Comparison of ENCODE assay signal across 22 cellular contexts in the genomic region with DNA sequence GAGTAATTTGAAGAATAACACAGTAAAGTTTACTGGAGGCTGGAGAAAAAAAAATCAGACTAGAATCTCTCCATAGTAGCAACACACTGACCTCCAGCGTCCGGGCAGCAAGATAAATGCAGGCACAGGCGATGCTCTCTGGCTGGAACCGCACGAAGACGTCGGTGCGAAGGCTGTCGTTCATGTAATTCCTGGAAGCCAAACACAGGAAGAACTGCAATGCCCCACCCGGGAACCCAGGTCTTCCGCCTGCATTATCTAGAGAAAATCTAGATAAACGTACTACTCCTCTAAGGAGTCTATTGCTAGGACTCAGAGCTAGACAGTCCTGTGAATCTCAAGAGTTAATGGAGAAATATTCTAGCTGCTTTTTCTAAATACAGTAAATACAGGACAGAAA. TPM values are rescaled to one million over a fixed set of nuclear protein-coding genes. Genes with fewer than 3 reads are reported as not detected.
DNase-seq lines count a peak whose midpoint lies in the region; ATAC-seq, FAIRE-seq and TF ChIP-seq lines count a peak whose summit lies in the region.
"Had no signal": no experiment of that assay in that cellular context is flagged by ENCODE, and none has a peak within 500 bp of the region (broad histone marks: within the 10 kb centered on the region; RNA-seq: fewer than 3 reads in every experiment).

No MANE protein-coding gene starts in this region.

- in situ Hi-C loops in HepG2 (cut with HindIII; ENCODE audit: extremely low pct_ligation_motif_present, low pct_unique_long_range_greater_than_20kb): no loop called here

- no peaks in the 10 kb centered on the region for H3K27me3 Mint-ChIP-seq in MCF 10A (ENCODE audit: insufficient read depth, unreplicated experiment)

- TF ChIP-seq EP300 in HepG2 (IDR thresholded peaks at IDR 0.05; ENCODE audit: low read depth in 2 of 2, low read length in 2 of 2) (no peak), HepG2 (CRISPR knock-in tag; IDR thresholded peaks at IDR 0.05; ENCODE audit: borderline replicate concordance) (no peak)

- no peak overlapping the region for H3K27ac Mint-ChIP-seq in MCF 10A (ENCODE audit: low read depth, unreplicated experiment)
- H3K27ac Mint-ChIP-seq: CD8-positive, alpha-beta T cell; H9 had no signal

- no peaks in the 10 kb centered on the region for H3K4me1 ChIP-seq in breast epithelium
- no peaks in the 10 kb centered on the region for H3K4me1 ChIP-seq in HepG2 (ENCODE audit: insufficient read depth, low read length)
- H3K4me1 ChIP-seq in right lobe of liver: no peaks in the 10 kb centered on the region
- H3K4me1 ChIP-seq in kidney (ENCODE audit: control insufficient read depth in 1 of 2, insufficient read depth in 1 of 2, low read depth in 1 of 2, low read length in 2 of 2): peaks cover 0 to 2% of the 10 kb centered on the region in 2 donors

- H3K27ac ChIP-seq in breast epithelium (no peak overlapping the region), HepG2 (ENCODE audit: extremely low read length, insufficient read depth, low read length) (no peak overlapping the region), right lobe of liver (no peak overlapping the region), kidney (ENCODE audit: low read depth in 2 of 2, low read length in 2 of 2) (no peak overlapping the region)
- H3K27ac ChIP-seq: 22Rv1 had no signal

- POLR2A ChIA-PET in MCF 10A (lab: Yijun Ruan, JAX): interaction anchor here (0.8 to 3.2 kb wide), 2 partner anchors 15 to 17 kb away, joined by 3 to 21 read pairs; partner anchors contain the start of gene AURKAIP1
- POLR2A ChIA-PET in HepG2 (lab: Yijun Ruan, JAX): interaction anchor here (6.1 kb wide), 1 partner anchor 10 kb away, joined by 43 read pairs; the partner anchor contains the start of gene CCNL2

- no peak overlapping the region for H3K4me2 ChIP-seq in HepG2 (ENCODE audit: low read depth, low read length)

- H3K36me3 ChIP-seq in breast epithelium: peaks cover 36% of the 10 kb centered on the region
- H3K36me3 ChIP-seq in HepG2 (replicated peaks in 1 of 2; ENCODE audit: control insufficient read depth in 1 of 2, insufficient read depth in 2 of 2, low read length in 2 of 2): peaks cover 40 to 96% of the 10 kb centered on the region in 2 experiments
- peaks cover 29 to 99% (median 70%) of the 10 kb centered on the region in 4 donors for H3K36me3 ChIP-seq in right lobe of liver
- H3K36me3 ChIP-seq in kidney (ENCODE audit: control insufficient read depth in 1 of 2, insufficient read depth in 2 of 2, low read length in 2 of 2): peaks cover 56 to 78% of the 10 kb centered on the region in 2 donors

- DNase-seq in MCF 10A (ENCODE audit: unreplicated experiment) (no peak), breast epithelium (ENCODE audit: low spot score in 2 of 2) (no peak), HepG2 (ENCODE audit: low spot score) (no peak), right lobe of liver (no peak), kidney (peak; percentile 31), anterior cingulate cortex (lab: John Stamatoyannopoulos, UW) (no peak)
- no peak for DNase-seq in activated CD4-positive, alpha-beta T cell treated with anti-CD3 and anti-CD28 coated beads, Interleukin-2, amount 50 U/mL, for 1 hour
- DNase-seq: CD8-positive, alpha-beta T cell; COR-L47; DMS153; DMS79 treated with DMSO at 0.1 percent for 48 hours; EL; GOT3; H9 had no signal

- H3K36me3 Mint-ChIP-seq in MCF 10A (ENCODE audit: insufficient read depth, unreplicated experiment): peaks cover 100% of the 10 kb centered on the region

- no peak for TF ChIP-seq RAD21 in HepG2 (CRISPR knock-in tag; IDR thresholded peaks at IDR 0.05)

- CTCF ChIA-PET in MCF 10A (lab: Yijun Ruan, JAX): interaction anchor here (0.5 to 1.6 kb wide), 4 partner anchors 8 to 264 kb away, joined by 3 to 5 read pairs (median 5); partner anchors contain the start of gene CCNL2
- CTCF ChIA-PET in HepG2 (lab: Yijun Ruan, JAX; ENCODE audit: low intra/inter-chr PET ratio, low total read pairs): no interaction called here

- no peaks in the 10 kb centered on the region for H3K4me1 Mint-ChIP-seq in MCF 10A (ENCODE audit: insufficient read depth, unreplicated experiment)
- H3K4me1 Mint-ChIP-seq: H9 had no signal

- H3K27me3 ChIP-seq in breast epithelium (no peaks in the 10 kb centered on the region), HepG2 (ENCODE audit: control insufficient read depth in 1 of 2, insufficient read depth in 2 of 2, low read length in 2 of 2) (no peaks in the 10 kb centered on the region), right lobe of liver (no peaks in the 10 kb centered on the region)

- TF ChIP-seq POLR2A in breast epithelium (IDR thresholded peaks at IDR 0.05): no peak
- TF ChIP-seq POLR2A in HepG2 (IDR thresholded peaks at IDR 0.05; ENCODE audit: insufficient read depth in 1 of 2, low read depth in 2 of 2, low read length in 2 of 2): no peak
- no peak for TF ChIP-seq POLR2A in right lobe of liver (IDR thresholded peaks at IDR 0.05)

- H2AFZ ChIP-seq in HepG2 (ENCODE audit: low read length): no peak overlapping the region

- H3K9me3 ChIP-seq in breast epithelium (no peaks in the 10 kb centered on the region), HepG2 (ENCODE audit: low read length) (no peaks in the 10 kb centered on the region), right lobe of liver (no peaks in the 10 kb centered on the region), kidney (ENCODE audit: control insufficient read depth in 1 of 2, low read length in 2 of 2) (no peaks in the 10 kb centered on the region)

- H3K4me3 ChIP-seq in breast epithelium: no peak overlapping the region
- H3K4me3 ChIP-seq in HepG2 (replicated peaks in 1 of 3; ENCODE audit: insufficient read depth in 1 of 3, low read depth in 2 of 3, low read length in 3 of 3): no peak overlapping the region
- no peak overlapping the region for H3K4me3 ChIP-seq in right lobe of liver
- H3K4me3 ChIP-seq in kidney (ENCODE audit: low read length in 2 of 2): no peak overlapping the region

- FAIRE-seq in HepG2 (lab: Jason Lieb, UNC): no peak
- no peak for FAIRE-seq in kidney (lab: Jason Lieb, UNC)
- FAIRE-seq: D721Med, G401.6, GM12891 had no signal

- no peaks in the 10 kb centered on the region; the same call in 1 of the 2 replicates for H4K20me1 ChIP-seq in HepG2 (ENCODE audit: insufficient read depth, low read length)

- no peaks in the 10 kb centered on the region for H3K9me3 Mint-ChIP-seq in MCF 10A (ENCODE audit: unreplicated experiment)
- H3K9me3 Mint-ChIP-seq: CD8-positive, alpha-beta T cell; H9 had no signal

- peaks cover 15% of the 10 kb centered on the region for H3K79me2 ChIP-seq in HepG2 (ENCODE audit: insufficient read depth, low read length)

- BruUV-seq in MCF 10A (replicated peaks; lab: Mats Ljungman, UMichigan): TSS peak; percentile 12
- TSS peak; percentile 29 for BruUV-seq in HepG2 (replicated peaks; lab: Mats Ljungman, UMichigan)

- intact Hi-C loops in MCF 10A (cut with micrococcal nuclease): no loop called here
- intact Hi-C loops in breast epithelium (cut with DNase I; ENCODE audit: low total_unique reads): no loop called here
- intact Hi-C loops in HepG2 (cut with micrococcal nuclease; ENCODE audit: unreplicated experiment): no loop called here
- intact Hi-C loops in right lobe of liver (cut with DNase I): no loop called here
- intact Hi-C loops in kidney (cut with DNase I): no loop called here

- ATAC-seq in HepG2 (no peak), right lobe of liver (no peak), HG02938 (IDR thresholded peaks at IDR 0.05; ENCODE audit: unreplicated experiment) (no peak)
- ATAC-seq: CD8-positive, alpha-beta T cell had no signal

- no peak overlapping the region for H3K4me3 Mint-ChIP-seq in MCF 10A (ENCODE audit: unreplicated experiment)
- H3K4me3 Mint-ChIP-seq: CD14-positive monocyte; CD8-positive, alpha-beta T cell; H9 had no signal

- TF ChIP-seq CTCF in MCF 10A (IDR thresholded peaks at IDR 0.05; ENCODE audit: unreplicated experiment) (no peak), breast epithelium (IDR thresholded peaks at IDR 0.05) (no peak), HepG2 (CRISPR knock-in tag; IDR thresholded peaks at IDR 0.05) (no peak), right lobe of liver (IDR thresholded peaks at IDR 0.05) (no peak), kidney (IDR thresholded peaks at IDR 0.05; ENCODE audit: borderline replicate concordance, extremely low read depth, insufficient read depth) (no peak)

- H3K9ac ChIP-seq in HepG2 (ENCODE audit: insufficient read depth, low read depth, low read length): no peak overlapping the region
- no peak overlapping the region for H3K9ac ChIP-seq in kidney (ENCODE audit: low read length in 2 of 2)

- WGBS in HepG2 (ENCODE audit: low lambda C conversion rate): 98% methylated on average over 12 of the region's 12 CpGs
- WGBS in right lobe of liver (ENCODE audit: insufficient coverage, low coverage, low lambda C conversion rate, missing lambda C conversion rate): 94% methylated on average over 11 of the region's 12 CpGs

RNA-seq across cellular contexts. Expression of gene CCNL2, which starts 8.5 kb away (rescaled TPM):
- total RNA-seq in MCF 10A (2022): 230 and 248 TPM in 2 replicates
- total RNA-seq in breast epithelium: 100 to 1,000 TPM; 170 to 325 (median 285) TPM
- 19.6 and 105 TPM in 2 replicates for total RNA-seq in HepG2 (2016; rRNA removed; fragmentation: Illumina TruSeq; extraction: Trizol)
- total RNA-seq in HepG2 (2016; cell fraction: cytosol; rRNA removed; fragmentation: Illumina TruSeq; extraction: Trizol; ENCODE audit: low read depth): 23.1 and 23.2 TPM in 2 replicates
- 18.4 and 112 TPM in 2 replicates for total RNA-seq in HepG2 (2016; cell fraction: insoluble cytoplasmic fraction; rRNA removed; fragmentation: Illumina TruSeq; extraction: Trizol)
- 21.7 and 25.3 TPM in 2 replicates for total RNA-seq in HepG2 (2016; cell fraction: membrane; rRNA removed; fragmentation: Illumina TruSeq; extraction: Trizol)
- total RNA-seq in HepG2 (2016; cell fraction: nucleus; rRNA removed; fragmentation: Illumina TruSeq; extraction: Trizol): 252 and 278 TPM in 2 replicates
- 340 and 452 TPM in 2 replicates for polyA plus RNA-seq in HepG2 (2011; rRNA removed)
- 47.9 and 55.8 TPM in 2 replicates for polyA plus RNA-seq in HepG2 (2011; cell fraction: cytosol; rRNA removed)
- polyA plus RNA-seq in HepG2 (2011; cell fraction: nucleus; rRNA removed): 3,874 and 4,178 TPM in 2 replicates
- polyA plus RNA-seq in HepG2 (2012): 208 and 270 TPM in 2 replicates
- polyA plus RNA-seq in HepG2 (2016; cell fraction: cytosol; fragmentation: Illumina TruSeq; extraction: Trizol; ENCODE audit: low read depth): 4.2 TPM in 2 replicates
- polyA plus RNA-seq in HepG2 (2016; cell fraction: insoluble cytoplasmic fraction; fragmentation: Illumina TruSeq; extraction: Trizol; ENCODE audit: low read depth): 20.7 and 27.8 TPM in 2 replicates
- 9.4 TPM in 2 replicates for polyA plus RNA-seq in HepG2 (2016; cell fraction: membrane; fragmentation: Illumina TruSeq; extraction: Trizol; ENCODE audit: low read depth)
- 821 and 868 TPM in 2 replicates for polyA plus RNA-seq in HepG2 (2016; cell fraction: nucleus; fragmentation: Illumina TruSeq; extraction: Trizol; ENCODE audit: insufficient read depth, low read depth)
- 74.3 and 99.2 TPM in 2 replicates for polyA minus RNA-seq in HepG2 (2011; rRNA and poly(A)+ RNA removed; ENCODE audit: low replicate concordance)
- polyA minus RNA-seq in HepG2 (2011; cell fraction: cytosol; rRNA and poly(A)+ RNA removed): 17.2 and 18.4 TPM in 2 replicates
- polyA minus RNA-seq in HepG2 (2011; cell fraction: nucleus; rRNA and poly(A)+ RNA removed): 560 and 630 TPM in 2 replicates
- total RNA-seq in right lobe of liver: 100 to 1,000 TPM in 4 of 6 experiments, 10 to 100 TPM in 2; 80.8 to 127 (median 101) TPM
- total RNA-seq in kidney: 199 TPM
- polyA plus RNA-seq in kidney (ENCODE audit: insufficient read depth, low read depth, low replicate concordance): 72.0 TPM

RNA-seq across cellular contexts. Expression of gene AURKAIP1, which starts 15.7 kb away (rescaled TPM):
- total RNA-seq in MCF 10A (2022) (120 and 148 TPM in 2 replicates), breast epithelium (100 to 1,000 TPM in 1 of 3 donors, 10 to 100 TPM in 2; 91.3 to 116 (median 99.6) TPM), HepG2 (2016; rRNA removed; fragmentation: Illumina TruSeq; extraction: Trizol) (161 and 175 TPM in 2 replicates), right lobe of liver (100 to 1,000 TPM in 3 of 6 experiments, 10 to 100 TPM in 3; 70.0 to 140 (median 104) TPM), kidney (111 TPM)
- total RNA-seq in HepG2 (2016; cell fraction: cytosol; rRNA removed; fragmentation: Illumina TruSeq; extraction: Trizol; ENCODE audit: low read depth): 241 and 331 TPM in 2 replicates
- 166 and 180 TPM in 2 replicates for total RNA-seq in HepG2 (2016; cell fraction: insoluble cytoplasmic fraction; rRNA removed; fragmentation: Illumina TruSeq; extraction: Trizol)
- total RNA-seq in HepG2 (2016; cell fraction: membrane; rRNA removed; fragmentation: Illumina TruSeq; extraction: Trizol): 203 and 269 TPM in 2 replicates
- 65.3 and 65.7 TPM in 2 replicates for total RNA-seq in HepG2 (2016; cell fraction: nucleus; rRNA removed; fragmentation: Illumina TruSeq; extraction: Trizol)
- polyA plus RNA-seq in HepG2 (2011; rRNA removed) (64.6 and 69.5 TPM in 2 replicates), kidney (ENCODE audit: insufficient read depth, low read depth, low replicate concordance) (359 TPM)
- 51.1 and 98.6 TPM in 2 replicates for polyA plus RNA-seq in HepG2 (2011; cell fraction: cytosol; rRNA removed)
- polyA plus RNA-seq in HepG2 (2011; cell fraction: nucleus; rRNA removed): 63.9 and 74.1 TPM in 2 replicates
- polyA plus RNA-seq in HepG2 (2012): 48.0 and 50.3 TPM in 2 replicates
- polyA plus RNA-seq in HepG2 (2016; cell fraction: cytosol; fragmentation: Illumina TruSeq; extraction: Trizol; ENCODE audit: low read depth): 247 and 325 TPM in 2 replicates
- polyA plus RNA-seq in HepG2 (2016; cell fraction: insoluble cytoplasmic fraction; fragmentation: Illumina TruSeq; extraction: Trizol; ENCODE audit: low read depth): 159 and 164 TPM in 2 replicates
- 168 and 213 TPM in 2 replicates for polyA plus RNA-seq in HepG2 (2016; cell fraction: membrane; fragmentation: Illumina TruSeq; extraction: Trizol; ENCODE audit: low read depth)
- polyA plus RNA-seq in HepG2 (2016; cell fraction: nucleus; fragmentation: Illumina TruSeq; extraction: Trizol; ENCODE audit: insufficient read depth, low read depth): 120 TPM in 2 replicates
- 15.2 and 21.3 TPM in 2 replicates for polyA minus RNA-seq in HepG2 (2011; rRNA and poly(A)+ RNA removed; ENCODE audit: low replicate concordance)
- 17.7 and 18.0 TPM in 2 replicates for polyA minus RNA-seq in HepG2 (2011; cell fraction: cytosol; rRNA and poly(A)+ RNA removed)
- polyA minus RNA-seq in HepG2 (2011; cell fraction: nucleus; rRNA and poly(A)+ RNA removed): 11.1 and 11.9 TPM in 2 replicates

RNA-seq across cellular contexts. Expression of gene MRPL20, which starts 16.4 kb away (rescaled TPM):
- total RNA-seq in MCF 10A (2022) (131 and 137 TPM in 2 replicates), breast epithelium (100 to 1,000 TPM; 127 to 149 (median 147) TPM), HepG2 (2016; rRNA removed; fragmentation: Illumina TruSeq; extraction: Trizol) (127 and 175 TPM in 2 replicates), right lobe of liver (10 to 100 TPM; 44.1 to 91.2 (median 56.5) TPM), kidney (103 TPM)
- total RNA-seq in HepG2 (2016; cell fraction: cytosol; rRNA removed; fragmentation: Illumina TruSeq; extraction: Trizol; ENCODE audit: low read depth): 95.7 and 120 TPM in 2 replicates
- 134 and 183 TPM in 2 replicates for total RNA-seq in HepG2 (2016; cell fraction: insoluble cytoplasmic fraction; rRNA removed; fragmentation: Illumina TruSeq; extraction: Trizol)
- 123 and 133 TPM in 2 replicates for total RNA-seq in HepG2 (2016; cell fraction: membrane; rRNA removed; fragmentation: Illumina TruSeq; extraction: Trizol)
- 46.7 and 58.9 TPM in 2 replicates for total RNA-seq in HepG2 (2016; cell fraction: nucleus; rRNA removed; fragmentation: Illumina TruSeq; extraction: Trizol)
- polyA plus RNA-seq in HepG2 (2011; rRNA removed) (59.0 and 59.2 TPM in 2 replicates), kidney (ENCODE audit: insufficient read depth, low read depth, low replicate concordance) (221 TPM)
- 66.2 and 67.4 TPM in 2 replicates for polyA plus RNA-seq in HepG2 (2011; cell fraction: cytosol; rRNA removed)
- polyA plus RNA-seq in HepG2 (2011; cell fraction: nucleus; rRNA removed): 66.3 and 68.1 TPM in 2 replicates
- 76.2 and 77.0 TPM in 2 replicates for polyA plus RNA-seq in HepG2 (2012)
- 118 and 143 TPM in 2 replicates for polyA plus RNA-seq in HepG2 (2016; cell fraction: cytosol; fragmentation: Illumina TruSeq; extraction: Trizol; ENCODE audit: low read depth)
- 188 and 207 TPM in 2 replicates for polyA plus RNA-seq in HepG2 (2016; cell fraction: insoluble cytoplasmic fraction; fragmentation: Illumina TruSeq; extraction: Trizol; ENCODE audit: low read depth)
- 122 and 127 TPM in 2 replicates for polyA plus RNA-seq in HepG2 (2016; cell fraction: membrane; fragmentation: Illumina TruSeq; extraction: Trizol; ENCODE audit: low read depth)
- 127 and 138 TPM in 2 replicates for polyA plus RNA-seq in HepG2 (2016; cell fraction: nucleus; fragmentation: Illumina TruSeq; extraction: Trizol; ENCODE audit: insufficient read depth, low read depth)
- 58.2 and 96.6 TPM in 2 replicates for polyA minus RNA-seq in HepG2 (2011; rRNA and poly(A)+ RNA removed; ENCODE audit: low replicate concordance)
- 26.2 and 30.6 TPM in 2 replicates for polyA minus RNA-seq in HepG2 (2011; cell fraction: cytosol; rRNA and poly(A)+ RNA removed)
- 29.2 and 39.5 TPM in 2 replicates for polyA minus RNA-seq in HepG2 (2011; cell fraction: nucleus; rRNA and poly(A)+ RNA removed)

RNA-seq across cellular contexts. Expression of gene ANKRD65, which starts 30.4 kb away (rescaled TPM):
- 0.86 and 1.4 TPM in 2 replicates for total RNA-seq in MCF 10A (2022)
- total RNA-seq in breast epithelium: 10 to 100 TPM; 10.2 to 16.0 (median 12.2) TPM
- 28.3 and 30.1 TPM in 2 replicates for total RNA-seq in HepG2 (2016; rRNA removed; fragmentation: Illumina TruSeq; extraction: Trizol)
- total RNA-seq in HepG2 (2016; cell fraction: cytosol; rRNA removed; fragmentation: Illumina TruSeq; extraction: Trizol; ENCODE audit: low read depth): 5.3 and 5.6 TPM in 2 replicates
- 28.5 and 29.3 TPM in 2 replicates for total RNA-seq in HepG2 (2016; cell fraction: insoluble cytoplasmic fraction; rRNA removed; fragmentation: Illumina TruSeq; extraction: Trizol)
- total RNA-seq in HepG2 (2016; cell fraction: membrane; rRNA removed; fragmentation: Illumina TruSeq; extraction: Trizol): 16.0 and 16.3 TPM in 2 replicates
- total RNA-seq in HepG2 (2016; cell fraction: nucleus; rRNA removed; fragmentation: Illumina TruSeq; extraction: Trizol): 18.0 and 19.5 TPM in 2 replicates
- polyA plus RNA-seq in HepG2 (2011; rRNA removed): 12.1 and 13.2 TPM in 2 replicates
- polyA plus RNA-seq in HepG2 (2011; cell fraction: cytosol; rRNA removed): 13.0 and 16.9 TPM in 2 replicates
- 27.8 and 28.7 TPM in 2 replicates for polyA plus RNA-seq in HepG2 (2011; cell fraction: nucleus; rRNA removed)
- polyA plus RNA-seq in HepG2 (2012): 7.1 and 8.2 TPM in 2 replicates
- 5.0 TPM in 2 replicates for polyA plus RNA-seq in HepG2 (2016; cell fraction: cytosol; fragmentation: Illumina TruSeq; extraction: Trizol; ENCODE audit: low read depth)
- 30.0 and 31.6 TPM in 2 replicates for polyA plus RNA-seq in HepG2 (2016; cell fraction: insoluble cytoplasmic fraction; fragmentation: Illumina TruSeq; extraction: Trizol; ENCODE audit: low read depth)
- polyA plus RNA-seq in HepG2 (2016; cell fraction: membrane; fragmentation: Illumina TruSeq; extraction: Trizol; ENCODE audit: low read depth): 11.4 and 12.1 TPM in 2 replicates
- polyA plus RNA-seq in HepG2 (2016; cell fraction: nucleus; fragmentation: Illumina TruSeq; extraction: Trizol; ENCODE audit: insufficient read depth, low read depth): 45.0 and 48.7 TPM in 2 replicates
- polyA minus RNA-seq in HepG2 (2011; rRNA and poly(A)+ RNA removed; ENCODE audit: low replicate concordance): 9.7 TPM in 1 of 2 replicates, not detected in the other
- polyA minus RNA-seq in HepG2 (2011; cell fraction: cytosol; rRNA and poly(A)+ RNA removed): 5.6 and 6.6 TPM in 2 replicates
- polyA minus RNA-seq in HepG2 (2011; cell fraction: nucleus; rRNA and poly(A)+ RNA removed): 2.6 and 3.6 TPM in 2 replicates
- total RNA-seq in right lobe of liver: under 1 TPM; 0.19 to 0.89 (median 0.35) TPM
- total RNA-seq in kidney: 5.2 TPM
- 7.1 TPM for polyA plus RNA-seq in kidney (ENCODE audit: insufficient read depth, low read depth, low replicate concordance)
- total RNA-seq: A673; CD8-positive, alpha-beta T cell; HT1080 had no signal
- polyA plus RNA-seq: CD14-positive monocyte had no signal

RNA-seq across cellular contexts. Expression of gene MXRA8, which starts 32.3 kb away (rescaled TPM):
- total RNA-seq in MCF 10A (2022): not detected in 2 replicates
- 100 to 1,000 TPM in 1 of 3 donors, 10 to 100 TPM in 2; 93.4 to 308 (median 99.8) TPM for total RNA-seq in breast epithelium
- total RNA-seq in HepG2 (2016; rRNA removed; fragmentation: Illumina TruSeq; extraction: Trizol): 5.4 and 19.8 TPM in 2 replicates
- 4.4 and 6.1 TPM in 2 replicates for total RNA-seq in HepG2 (2016; cell fraction: cytosol; rRNA removed; fragmentation: Illumina TruSeq; extraction: Trizol; ENCODE audit: low read depth)
- 5.2 and 18.5 TPM in 2 replicates for total RNA-seq in HepG2 (2016; cell fraction: insoluble cytoplasmic fraction; rRNA removed; fragmentation: Illumina TruSeq; extraction: Trizol)
- total RNA-seq in HepG2 (2016; cell fraction: membrane; rRNA removed; fragmentation: Illumina TruSeq; extraction: Trizol): 9.0 and 10.5 TPM in 2 replicates
- 15.6 and 22.5 TPM in 2 replicates for total RNA-seq in HepG2 (2016; cell fraction: nucleus; rRNA removed; fragmentation: Illumina TruSeq; extraction: Trizol)
- 44.8 and 71.0 TPM in 2 replicates for polyA plus RNA-seq in HepG2 (2011; rRNA removed)
- 35.7 and 49.1 TPM in 2 replicates for polyA plus RNA-seq in HepG2 (2011; cell fraction: cytosol; rRNA removed)
- polyA plus RNA-seq in HepG2 (2011; cell fraction: nucleus; rRNA removed): 279 and 296 TPM in 2 replicates
- 22.6 and 42.3 TPM in 2 replicates for polyA plus RNA-seq in HepG2 (2012)
- polyA plus RNA-seq in HepG2 (2016; cell fraction: cytosol; fragmentation: Illumina TruSeq; extraction: Trizol; ENCODE audit: low read depth): 4.9 and 5.3 TPM in 2 replicates
- polyA plus RNA-seq in HepG2 (2016; cell fraction: insoluble cytoplasmic fraction; fragmentation: Illumina TruSeq; extraction: Trizol; ENCODE audit: low read depth): 6.0 and 9.7 TPM in 2 replicates
- polyA plus RNA-seq in HepG2 (2016; cell fraction: membrane; fragmentation: Illumina TruSeq; extraction: Trizol; ENCODE audit: low read depth): 10.7 and 11.1 TPM in 2 replicates
- polyA plus RNA-seq in HepG2 (2016; cell fraction: nucleus; fragmentation: Illumina TruSeq; extraction: Trizol; ENCODE audit: insufficient read depth, low read depth): 56.0 and 64.0 TPM in 2 replicates
- polyA minus RNA-seq in HepG2 (2011; rRNA and poly(A)+ RNA removed; ENCODE audit: low replicate concordance): 0.26 and 46.5 TPM in 2 replicates
- 16.7 and 21.9 TPM in 2 replicates for polyA minus RNA-seq in HepG2 (2011; cell fraction: cytosol; rRNA and poly(A)+ RNA removed)
- 11.8 and 16.9 TPM in 2 replicates for polyA minus RNA-seq in HepG2 (2011; cell fraction: nucleus; rRNA and poly(A)+ RNA removed)
- total RNA-seq in right lobe of liver: 10 to 100 TPM in 2 of 6 experiments, 1 to 10 TPM in 4; 2.2 to 11.9 (median 3.3) TPM
- total RNA-seq in kidney: 26.0 TPM
- polyA plus RNA-seq in kidney (ENCODE audit: insufficient read depth, low read depth, low replicate concordance): 64.7 TPM
- polyA plus RNA-seq: CD14-positive monocyte had no signal
